Comparison of ENCODE assay signal across 16 cellular contexts in the genomic region with DNA sequence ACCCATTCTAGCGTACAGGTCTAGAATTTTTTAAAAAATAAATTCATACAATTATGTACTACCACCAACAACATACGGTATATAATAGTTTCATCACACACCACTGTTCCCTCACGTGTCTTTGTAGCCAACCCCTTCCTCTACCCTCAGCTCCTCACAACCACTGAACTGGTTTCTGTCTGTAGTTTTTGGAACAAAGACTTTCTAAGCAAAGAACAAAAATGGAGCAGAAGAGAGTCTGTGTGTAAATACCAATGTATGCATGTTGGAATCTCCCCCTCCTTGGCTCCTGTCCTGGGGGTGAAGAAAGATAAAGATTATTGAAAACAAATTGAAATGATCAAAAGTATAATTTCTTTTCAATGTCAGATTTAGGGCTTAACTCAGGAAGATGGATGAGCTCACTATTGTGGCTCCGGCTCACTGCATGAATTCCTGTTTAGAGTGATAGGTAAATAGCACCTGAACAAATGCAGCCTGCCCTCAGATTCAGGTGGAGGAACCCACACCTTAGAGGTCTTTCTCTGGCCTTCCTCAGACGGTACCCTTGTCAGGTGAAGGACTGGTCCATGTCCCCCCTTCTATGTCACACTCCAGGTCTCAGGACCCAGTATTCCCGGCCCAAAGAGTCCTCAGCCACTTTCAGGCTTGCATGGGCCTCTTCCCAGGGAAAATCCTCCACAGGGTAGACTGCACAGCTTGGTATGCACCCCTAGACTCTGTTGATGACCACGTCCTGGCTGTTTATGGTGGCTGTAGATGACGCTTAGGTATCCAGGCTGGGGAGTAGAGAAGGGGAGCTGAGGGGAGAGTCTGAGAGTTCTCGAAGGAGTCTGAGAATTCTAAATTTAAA. TPM values are rescaled to one million over a fixed set of nuclear protein-coding genes. Genes with fewer than 3 reads are reported as not detected.
DNase-seq lines count a peak whose midpoint lies in the region; ATAC-seq, FAIRE-seq and TF ChIP-seq lines count a peak whose summit lies in the region.
"Had no signal": no experiment of that assay in that cellular context is flagged by ENCODE, and none has a peak within 500 bp of the region (broad histone marks: within the 10 kb centered on the region; RNA-seq: fewer than 3 reads in every experiment).

No MANE protein-coding gene starts in this region.

- no peak overlapping the region for H2BK5ac ChIP-seq in trophoblast cell (ENCODE audit: low read depth, low read length, poor library complexity)

- no peak for TF ChIP-seq POLR2A in GM12891 (IDR thresholded peaks at IDR 0.05; ENCODE audit: low read depth, low read length)

- H3K4me2 ChIP-seq in trophoblast cell (ENCODE audit: low read length) = no peak overlapping the region
- H3K4me2 ChIP-seq: PC-9 had no signal

- H3K4ac ChIP-seq in trophoblast cell (ENCODE audit: low read depth, low read length) = no peak overlapping the region

- no peaks in the 10 kb centered on the region for H3K36me3 ChIP-seq in trophoblast cell (ENCODE audit: control insufficient read depth in 1 of 2, insufficient read depth in 2 of 2, low read length in 2 of 2)

- H3K23ac ChIP-seq in trophoblast cell (ENCODE audit: low read length) = no peak overlapping the region

- FAIRE-seq in GM12891 (lab: Jason Lieb, UNC) = peak; percentile 66

- H2AFZ ChIP-seq in trophoblast cell (ENCODE audit: insufficient read depth, low read length, poor library complexity) = no peak overlapping the region
- H2AFZ ChIP-seq: PC-9 had no signal

- H3K27me3 Mint-ChIP-seq in activated CD8-positive, alpha-beta memory T cell treated with anti-CD3 and anti-CD28 coated beads, Interleukin-2, amount 10 ng/mL, durations not matched to agents 7 days and 5 days = no peaks in the 10 kb centered on the region
- H3K27me3 Mint-ChIP-seq in activated T-helper 2 cell treated with anti-CD3 and anti-CD28 coated beads, Interferon-gamma antibody, Interleukin-2, Interleukin-4, amounts not matched to agents 10 μg/mL and 5 μg/mL and 100 μg/mL, durations not matched to agents 14 hours and 24 hours and 36 hours (ENCODE audit: low read depth) = no peaks in the 10 kb centered on the region
- peaks cover 7% of the 10 kb centered on the region for H3K27me3 Mint-ChIP-seq in glutamatergic neuron (ENCODE audit: unreplicated experiment)
- H3K27me3 Mint-ChIP-seq: type B pancreatic cell had no signal

- H3K9me3 ChIP-seq in trophoblast cell (ENCODE audit: insufficient read depth, low read depth, low read length) = no peaks in the 10 kb centered on the region

- no peak overlapping the region for H3K4me3 Mint-ChIP-seq in activated CD8-positive, alpha-beta memory T cell treated with anti-CD3 and anti-CD28 coated beads, Interleukin-2, amount 10 ng/mL, durations not matched to agents 7 days and 5 days
- H3K4me3 Mint-ChIP-seq in activated T-helper 2 cell treated with anti-CD3 and anti-CD28 coated beads, Interferon-gamma antibody, Interleukin-2, Interleukin-4, amounts not matched to agents 10 μg/mL and 5 μg/mL and 100 μg/mL, durations not matched to agents 14 hours and 24 hours and 36 hours (ENCODE audit: low read depth) = no peak overlapping the region
- no peak overlapping the region for H3K4me3 Mint-ChIP-seq in glutamatergic neuron (ENCODE audit: unreplicated experiment)
- H3K4me3 Mint-ChIP-seq: type B pancreatic cell had no signal

- no peak for TF ChIP-seq CTCF in foreskin keratinocyte (conservative IDR thresholded peaks at IDR 0.05)
- no peak for TF ChIP-seq CTCF in glutamatergic neuron (IDR thresholded peaks at IDR 0.05; ENCODE audit: partially characterized antibody, unreplicated experiment)

- no peaks in the 10 kb centered on the region for H3K79me2 ChIP-seq in trophoblast cell (ENCODE audit: control insufficient read depth, insufficient read depth, low read length, poor library complexity)

- H3K27me3 ChIP-seq in trophoblast cell (ENCODE audit: insufficient read depth, low read length) = no peaks in the 10 kb centered on the region
- peaks cover 31% of the 10 kb centered on the region for H3K27me3 ChIP-seq in foreskin keratinocyte

- H3K9ac ChIP-seq in trophoblast cell (ENCODE audit: low read length) = no peak overlapping the region

- no peak for ATAC-seq in activated CD8-positive, alpha-beta memory T cell treated with anti-CD3 and anti-CD28 coated beads, Interleukin-2, amount 10 ng/mL, durations not matched to agents 7 days and 5 days
- ATAC-seq in foreskin keratinocyte (no peak), esophagus mucosa (no peak)
- ATAC-seq: left colon had no signal

- H3K27ac Mint-ChIP-seq in activated CD8-positive, alpha-beta memory T cell treated with anti-CD3 and anti-CD28 coated beads, Interleukin-2, amount 10 ng/mL, durations not matched to agents 7 days and 5 days = peak overlapping the region; percentile 95
- H3K27ac Mint-ChIP-seq in activated T-helper 2 cell treated with anti-CD3 and anti-CD28 coated beads, Interferon-gamma antibody, Interleukin-2, Interleukin-4, amounts not matched to agents 10 μg/mL and 5 μg/mL and 100 μg/mL, durations not matched to agents 14 hours and 24 hours and 36 hours = peak overlapping the region; percentile 89
- H3K27ac Mint-ChIP-seq in glutamatergic neuron (ENCODE audit: unreplicated experiment) = no peak overlapping the region
- H3K27ac Mint-ChIP-seq: type B pancreatic cell had no signal

- peaks cover 6% of the 10 kb centered on the region for H3K79me1 ChIP-seq in trophoblast cell (ENCODE audit: low read length)

- H3K4me1 ChIP-seq in trophoblast cell (ENCODE audit: control insufficient read depth in 1 of 2, insufficient read depth in 2 of 2, low read length in 2 of 2) (peaks cover 6% of the 10 kb centered on the region in 2 experiments), foreskin keratinocyte (no peaks in the 10 kb centered on the region)

- CTCF ChIA-PET in activated CD8-positive, alpha-beta memory T cell treated with anti-CD3 and anti-CD28 coated beads, Interleukin-2, amount 10 ng/mL, durations not matched to agents 7 days and 5 days (lab: Charles Lee) = interaction anchor here (0.8 to 2.3 kb wide), 9 partner anchors 10 to 280 kb away, joined by 3 to 12 read pairs (median 4); no protein-coding TSS in a partner anchor

- peaks cover 3% of the 10 kb centered on the region for H3K9me3 Mint-ChIP-seq in activated CD8-positive, alpha-beta memory T cell treated with anti-CD3 and anti-CD28 coated beads, Interleukin-2, amount 10 ng/mL, durations not matched to agents 7 days and 5 days (ENCODE audit: low read depth)
- peaks cover 7% of the 10 kb centered on the region for H3K9me3 Mint-ChIP-seq in activated T-helper 2 cell treated with anti-CD3 and anti-CD28 coated beads, Interferon-gamma antibody, Interleukin-2, Interleukin-4, amounts not matched to agents 10 μg/mL and 5 μg/mL and 100 μg/mL, durations not matched to agents 14 hours and 24 hours and 36 hours
- H3K9me3 Mint-ChIP-seq in glutamatergic neuron (ENCODE audit: unreplicated experiment) = no peaks in the 10 kb centered on the region
- H3K9me3 Mint-ChIP-seq: type B pancreatic cell had no signal

- H2BK120ac ChIP-seq in trophoblast cell (ENCODE audit: insufficient read depth, low read length, poor library complexity) = no peak overlapping the region

- no peak overlapping the region for H2AK5ac ChIP-seq in trophoblast cell (ENCODE audit: low read length)

- H3K4me3 ChIP-seq in trophoblast cell (ENCODE audit: low read depth, low read length) = no peak overlapping the region
- H3K4me3 ChIP-seq: PC-9 had no signal

- no peak overlapping the region for H3K27ac ChIP-seq in trophoblast cell (ENCODE audit: low read depth, low read length)
- no peak overlapping the region for H3K27ac ChIP-seq in foreskin keratinocyte
- H3K27ac ChIP-seq: PC-9, VCaP had no signal

- H3K18ac ChIP-seq in trophoblast cell (ENCODE audit: low read length) = no peak overlapping the region

- no peak overlapping the region for H4K8ac ChIP-seq in trophoblast cell (ENCODE audit: low read depth, low read length)

- H2BK12ac ChIP-seq in trophoblast cell (ENCODE audit: low read length) = no peak overlapping the region

- H4K12ac ChIP-seq in trophoblast cell (ENCODE audit: low read depth, low read length) = no peak overlapping the region

- peaks cover 65% of the 10 kb centered on the region for H3K4me1 Mint-ChIP-seq in activated CD8-positive, alpha-beta memory T cell treated with anti-CD3 and anti-CD28 coated beads, Interleukin-2, amount 10 ng/mL, durations not matched to agents 7 days and 5 days
- peaks cover 70% of the 10 kb centered on the region for H3K4me1 Mint-ChIP-seq in activated T-helper 2 cell treated with anti-CD3 and anti-CD28 coated beads, Interferon-gamma antibody, Interleukin-2, Interleukin-4, amounts not matched to agents 10 μg/mL and 5 μg/mL and 100 μg/mL, durations not matched to agents 14 hours and 24 hours and 36 hours (ENCODE audit: low read depth)
- peaks cover 2% of the 10 kb centered on the region for H3K4me1 Mint-ChIP-seq in glutamatergic neuron (ENCODE audit: low read depth, unreplicated experiment)

- no CpG with 5 or more reads among the region's 9 CpGs for WGBS in trophoblast cell (ENCODE audit: extremely low coverage, insufficient coverage, insufficient read length)

- DNase-seq in activated CD8-positive, alpha-beta memory T cell treated with anti-CD3 and anti-CD28 coated beads, Interleukin-2, amount 10 ng/mL, durations not matched to agents 7 days and 5 days = no peak
- DNase-seq in activated CD8-positive, alpha-beta memory T cell treated with anti-CD3 and anti-CD28 coated beads, Interleukin-2, amount 50 U/mL, for 48 hours = no peak
- no peak for DNase-seq in GM12891 (ENCODE audit: insufficient read length, low spot score)
- no peak for DNase-seq in activated T-helper 2 cell treated with anti-CD3 and anti-CD28 coated beads, Interferon-gamma antibody, Interleukin-2, Interleukin-4, amounts not matched to agents 10 μg/mL and 5 μg/mL and 100 μg/mL, durations not matched to agents 14 hours and 24 hours and 36 hours (ENCODE audit: low spot score)
- DNase-seq in trophoblast cell = no peak
- DNase-seq in foreskin keratinocyte = no peak
- DNase-seq in glutamatergic neuron = no peak
- DNase-seq: hypothalamus, left colon, NCI-H510A treated with DMSO at 0.1 percent for 48 hours, PC-9 had no signal

- H3K36me3 Mint-ChIP-seq in activated CD8-positive, alpha-beta memory T cell treated with anti-CD3 and anti-CD28 coated beads, Interleukin-2, amount 10 ng/mL, durations not matched to agents 7 days and 5 days = peaks cover 11% of the 10 kb centered on the region
- H3K36me3 Mint-ChIP-seq in activated T-helper 2 cell treated with anti-CD3 and anti-CD28 coated beads, Interferon-gamma antibody, Interleukin-2, Interleukin-4, amounts not matched to agents 10 μg/mL and 5 μg/mL and 100 μg/mL, durations not matched to agents 14 hours and 24 hours and 36 hours (ENCODE audit: low read depth) = peaks cover 11% of the 10 kb centered on the region
- no peaks in the 10 kb centered on the region for H3K36me3 Mint-ChIP-seq in glutamatergic neuron (ENCODE audit: unreplicated experiment)
- H3K36me3 Mint-ChIP-seq: type B pancreatic cell had no signal

- intact Hi-C loops in activated T-helper 2 cell treated with anti-CD3 and anti-CD28 coated beads, Interferon-gamma antibody, Interleukin-2, Interleukin-4, amounts not matched to agents 10 μg/mL and 5 μg/mL and 100 μg/mL, durations not matched to agents 14 hours and 24 hours and 36 hours (cut with micrococcal nuclease) = loop anchor here (1.0 to 2.0 kb wide), 6 partner anchors 11 to 65 kb away; no protein-coding TSS in a partner anchor

- no peak overlapping the region for H3K14ac ChIP-seq in trophoblast cell (ENCODE audit: low read length)

- peak overlapping the region; percentile 46 for H4K91ac ChIP-seq in trophoblast cell (ENCODE audit: low read depth, low read length)

RNA-seq across cellular contexts. Expression of a gene that starts 32.1 kb away (rescaled TPM):
- total RNA-seq in activated CD8-positive, alpha-beta memory T cell treated with anti-CD3 and anti-CD28 coated beads, Interleukin-2, amount 10 ng/mL, durations not matched to agents 7 days and 5 days = 10 to 100 TPM; 43.5 to 83.9 TPM
- polyA plus RNA-seq in GM12891 (2012; ENCODE audit: low read depth, missing spikeins) = 156 TPM
- 367 and 374 TPM in 2 replicates for total RNA-seq in activated T-helper 2 cell treated with anti-CD3 and anti-CD28 coated beads, Interferon-gamma antibody, Interleukin-2, Interleukin-4, amounts not matched to agents 10 μg/mL and 5 μg/mL and 100 μg/mL, durations not matched to agents 14 hours and 24 hours and 36 hours
- 217 and 236 TPM in 2 replicates for polyA plus RNA-seq in trophoblast cell (2013)
- total RNA-seq in foreskin keratinocyte (not detected in 2 replicates), esophagus mucosa (0.48 TPM), glutamatergic neuron (ENCODE audit: unreplicated experiment) (not detected)
- polyA plus RNA-seq in foreskin keratinocyte = not detected in 2 replicates
- total RNA-seq: MCF 10A, PC-9, pulmonary artery endothelial cell had no signal

RNA-seq across cellular contexts. Expression of a gene that starts 50.2 kb away (rescaled TPM):
- total RNA-seq in activated CD8-positive, alpha-beta memory T cell treated with anti-CD3 and anti-CD28 coated beads, Interleukin-2, amount 10 ng/mL, durations not matched to agents 7 days and 5 days = 100 to 1,000 TPM in 1 of 2 experiments, 10 to 100 TPM in 1; 90.7 to 110 TPM
- 90.6 TPM for polyA plus RNA-seq in GM12891 (2012; ENCODE audit: low read depth, missing spikeins)
- total RNA-seq in activated T-helper 2 cell treated with anti-CD3 and anti-CD28 coated beads, Interferon-gamma antibody, Interleukin-2, Interleukin-4, amounts not matched to agents 10 μg/mL and 5 μg/mL and 100 μg/mL, durations not matched to agents 14 hours and 24 hours and 36 hours = 126 and 131 TPM in 2 replicates
- 112 and 118 TPM in 2 replicates for polyA plus RNA-seq in trophoblast cell (2013)
- total RNA-seq in foreskin keratinocyte = 98.9 and 108 TPM in 2 replicates
- polyA plus RNA-seq in foreskin keratinocyte = 71.8 and 80.8 TPM in 2 replicates
- 51.7 TPM for total RNA-seq in esophagus mucosa
- 207 TPM for total RNA-seq in glutamatergic neuron (ENCODE audit: unreplicated experiment)

Comparison
In these comparisons a context has a peak if more than half of its experiments do, and no peak if none do; other contexts are left out.
1. RNA of a gene that starts 32.1 kb away (total RNA-seq): 367 to 374 TPM in activated T-helper 2 cell treated with anti-CD3 and anti-CD28 coated beads, Interferon-gamma antibody, Interleukin-2, Interleukin-4, amounts not matched to agents 10 μg/mL and 5 μg/mL and 100 μg/mL, durations not matched to agents 14 hours and 24 hours and 36 hours and 43.5 to 83.9 TPM in activated CD8-positive, alpha-beta memory T cell treated with anti-CD3 and anti-CD28 coated beads, Interleukin-2, amount 10 ng/mL, durations not matched to agents 7 days and 5 days; 0.48 TPM in esophagus mucosa (single experiment), not detected in foreskin keratinocyte and not detected in glutamatergic neuron (single experiment); every median in the first group is over 10 times any median in the second.